ENCODE assay signal across 9 cellular contexts in genomic region chr3:50242371-50242770, GRCh38. TPM values are rescaled to one million over a fixed set of nuclear protein-coding genes. Genes with fewer than 3 reads are reported as not detected.
A peak's percentile ranks its signal among the peaks of the same experiment; 100 is the strongest.
DNase-seq lines count a peak whose midpoint lies in the region; ATAC-seq and TF ChIP-seq lines count a peak whose summit lies in the region.
"Had no signal": no experiment of that assay in that cellular context is flagged by ENCODE, and none has a peak within 500 bp of the region (broad histone marks: within the 10 kb centered on the region; RNA-seq: fewer than 3 reads in every experiment).

No MANE protein-coding gene starts in this region.

- peaks cover 14% of the 10 kb centered on the region for H3K36me3 ChIP-seq in CD8-positive, alpha-beta memory T cell (ENCODE audit: insufficient read depth, low read length)
- H3K36me3 ChIP-seq in RWPE2 (ENCODE audit: low read depth) (peaks cover 31% of the 10 kb centered on the region), endodermal cell (ENCODE audit: control insufficient read depth, insufficient read depth, low read length) (peaks cover 22% of the 10 kb centered on the region), trophoblast cell (ENCODE audit: control insufficient read depth in 1 of 2, insufficient read depth in 2 of 2, low read length in 2 of 2) (peaks cover 14 to 18% of the 10 kb centered on the region in 2 experiments)

- intact Hi-C loops in posterior cingulate gyrus (cut with DNase I), result no loop called here

- H4K91ac ChIP-seq in trophoblast cell (ENCODE audit: low read depth, low read length), result peak overlapping the region; percentile 37

- H4K12ac ChIP-seq in trophoblast cell (ENCODE audit: low read depth, low read length), result no peak overlapping the region

- DNase-seq in CD8-positive, alpha-beta memory T cell, result no peak
- DNase-seq in RWPE2 (ENCODE audit: low spot score) (no peak), endodermal cell (no peak), trophoblast cell (no peak), posterior cingulate gyrus (no peak), ecto neural progenitor cell (ENCODE audit: low spot score) (no peak)

- no peak overlapping the region for H3K18ac ChIP-seq in trophoblast cell (ENCODE audit: low read length)

- TF ChIP-seq CTCF in RWPE2 (IDR thresholded peaks at IDR 0.05; ENCODE audit: poor library complexity, severe bottlenecking), result no peak
- no peak for TF ChIP-seq CTCF in endodermal cell (conservative IDR thresholded peaks at IDR 0.05)

- H3K4me1 Mint-ChIP-seq in CD8-positive, alpha-beta memory T cell, result peaks cover 77 to 90% (median 81%) of the 10 kb centered on the region in 3 donors
- H3K4me1 Mint-ChIP-seq in endodermal cell, result peaks cover 61% of the 10 kb centered on the region

- no peaks in the 10 kb centered on the region for H3K9me3 Mint-ChIP-seq in CD8-positive, alpha-beta memory T cell
- no peaks in the 10 kb centered on the region for H3K9me3 Mint-ChIP-seq in endodermal cell

- H3K27ac ChIP-seq in CD8-positive, alpha-beta memory T cell (ENCODE audit: low read depth, low read length), result peak overlapping the region; percentile 46
- peak overlapping the region; percentile 93 for H3K27ac ChIP-seq in RWPE2 (ENCODE audit: poor library complexity, severe bottlenecking)
- H3K27ac ChIP-seq in endodermal cell (ENCODE audit: low read depth, low read length), result peak overlapping the region; percentile 97
- H3K27ac ChIP-seq in trophoblast cell (ENCODE audit: low read depth, low read length), result no peak overlapping the region

- POLR2A ChIA-PET in CD8-positive, alpha-beta memory T cell (lab: Charles Lee), result no interaction called here

- H2BK5ac ChIP-seq in trophoblast cell (ENCODE audit: low read depth, low read length, poor library complexity), result no peak overlapping the region

- H2AK5ac ChIP-seq in trophoblast cell (ENCODE audit: low read length), result no peak overlapping the region

- no peak overlapping the region for H3K23ac ChIP-seq in trophoblast cell (ENCODE audit: low read length)

- H3K4me3 Mint-ChIP-seq in CD8-positive, alpha-beta memory T cell, result peak overlapping the region; percentile 47 to 89 (median 72)
- H3K4me3 Mint-ChIP-seq in endodermal cell, result peak overlapping the region; percentile 15

- H3K4me1 ChIP-seq in CD8-positive, alpha-beta memory T cell (ENCODE audit: insufficient read depth, low read length), result peaks cover 89% of the 10 kb centered on the region
- H3K4me1 ChIP-seq in RWPE2 (ENCODE audit: insufficient read depth, poor library complexity, severe bottlenecking) (peaks cover 13% of the 10 kb centered on the region), endodermal cell (ENCODE audit: control insufficient read depth, insufficient read depth, low read length) (peaks cover 47% of the 10 kb centered on the region), trophoblast cell (ENCODE audit: control insufficient read depth in 1 of 2, insufficient read depth in 2 of 2, low read length in 2 of 2) (peaks cover 44 to 52% of the 10 kb centered on the region in 2 experiments)

- CTCF ChIA-PET in CD8-positive, alpha-beta memory T cell (lab: Charles Lee), result interaction anchor here (1.4 to 9.2 kb wide), 5 partner anchors 14 to 48 kb away, joined by 4 to 116 read pairs (median 9); partner anchors contain the start of gene GNAT1

- no peak overlapping the region for H2BK120ac ChIP-seq in trophoblast cell (ENCODE audit: insufficient read depth, low read length, poor library complexity)

- H3K27me3 Mint-ChIP-seq in CD8-positive, alpha-beta memory T cell, result no peaks in the 10 kb centered on the region
- no peaks in the 10 kb centered on the region for H3K27me3 Mint-ChIP-seq in endodermal cell (ENCODE audit: insufficient read depth)

- H3K79me2 ChIP-seq in trophoblast cell (ENCODE audit: control insufficient read depth, insufficient read depth, low read length, poor library complexity), result peaks cover 16% of the 10 kb centered on the region

- H3K9ac ChIP-seq in endodermal cell (ENCODE audit: extremely low read depth, low read length, poor library complexity, severe bottlenecking) (no peak overlapping the region), trophoblast cell (ENCODE audit: low read length) (no peak overlapping the region)

- H3K14ac ChIP-seq in trophoblast cell (ENCODE audit: low read length), result no peak overlapping the region

- peaks cover 15% of the 10 kb centered on the region for H3K79me1 ChIP-seq in trophoblast cell (ENCODE audit: low read length)

- no peaks in the 10 kb centered on the region for H3K27me3 ChIP-seq in CD8-positive, alpha-beta memory T cell (ENCODE audit: insufficient read depth, low read length, poor library complexity, severe bottlenecking)
- H3K27me3 ChIP-seq in RWPE2 (ENCODE audit: insufficient read depth, poor library complexity, severe bottlenecking) (no peaks in the 10 kb centered on the region), endodermal cell (ENCODE audit: control insufficient read depth, insufficient read depth, low read length, poor library complexity, severe bottlenecking) (no peaks in the 10 kb centered on the region), trophoblast cell (ENCODE audit: insufficient read depth, low read length) (no peaks in the 10 kb centered on the region)

- H3K4me3 ChIP-seq in CD8-positive, alpha-beta memory T cell (ENCODE audit: low read length), result peak overlapping the region; percentile 27
- H3K4me3 ChIP-seq in RWPE2 (ENCODE audit: severe bottlenecking) (no peak overlapping the region), endodermal cell (ENCODE audit: low read length) (no peak overlapping the region), trophoblast cell (ENCODE audit: low read depth, low read length) (no peak overlapping the region)

- 83 to 92% methylated on average over 1 to 4 of the region's 4 CpGs for WGBS in endodermal cell (ENCODE audit: insufficient coverage in 1 of 2, insufficient read length in 1 of 2), 2 experiments
- no CpG with 5 or more reads among the region's 4 CpGs for WGBS in trophoblast cell (ENCODE audit: extremely low coverage, insufficient coverage, insufficient read length)

- H2BK12ac ChIP-seq in trophoblast cell (ENCODE audit: low read length), result no peak overlapping the region

- H3K36me3 Mint-ChIP-seq in CD8-positive, alpha-beta memory T cell, result peaks cover 0 to 54% (median 0%) of the 10 kb centered on the region in 3 donors
- peaks cover 16% of the 10 kb centered on the region for H3K36me3 Mint-ChIP-seq in endodermal cell (ENCODE audit: low read depth)

- peak overlapping the region; percentile 85 to 99 (median 94) for H3K27ac Mint-ChIP-seq in CD8-positive, alpha-beta memory T cell
- H3K27ac Mint-ChIP-seq in endodermal cell, result peak overlapping the region; percentile 90

- H4K8ac ChIP-seq in trophoblast cell (ENCODE audit: low read depth, low read length), result no peak overlapping the region

- ATAC-seq in RWPE2 (ENCODE audit: low read depth) (no peak), HG02623 (IDR thresholded peaks at IDR 0.05; ENCODE audit: unreplicated experiment) (no peak), GM21528 (IDR thresholded peaks at IDR 0.05; ENCODE audit: low FRiP score, unreplicated experiment) (no peak)

- H2AFZ ChIP-seq in trophoblast cell (ENCODE audit: insufficient read depth, low read length, poor library complexity), result no peak overlapping the region

- H3K4ac ChIP-seq in trophoblast cell (ENCODE audit: low read depth, low read length), result no peak overlapping the region

- no peak overlapping the region for H3K4me2 ChIP-seq in trophoblast cell (ENCODE audit: low read length)

- no peaks in the 10 kb centered on the region for H3K9me3 ChIP-seq in CD8-positive, alpha-beta memory T cell (ENCODE audit: low read length)
- H3K9me3 ChIP-seq in RWPE2 (ENCODE audit: severe bottlenecking) (no peaks in the 10 kb centered on the region), endodermal cell (ENCODE audit: control insufficient read depth, low read length) (no peaks in the 10 kb centered on the region), trophoblast cell (ENCODE audit: insufficient read depth, low read depth, low read length) (no peaks in the 10 kb centered on the region)

RNA-seq across cellular contexts. Expression of gene GNAI2, which starts 6.4 kb away (rescaled TPM):
- total RNA-seq in CD8-positive, alpha-beta memory T cell, result 100 to 1,000 TPM; 259 to 265 TPM
- polyA plus RNA-seq in CD8-positive, alpha-beta memory T cell, result 665 TPM
- total RNA-seq in endodermal cell, result 100 to 1,000 TPM; 243 to 278 TPM
- polyA plus RNA-seq in endodermal cell (2013, experiment 1 of 2), result 454 TPM
- polyA plus RNA-seq in endodermal cell (2013, experiment 2 of 2), result 428 TPM
- polyA plus RNA-seq in trophoblast cell (2013), result 191 and 192 TPM in 2 replicates

RNA-seq across cellular contexts. Expression of gene SEMA3B, which starts 26.6 kb away (rescaled TPM):
- total RNA-seq in CD8-positive, alpha-beta memory T cell, result under 1 TPM in 1 of 2 experiments, not detected in 1; 0.22 TPM
- not detected for polyA plus RNA-seq in CD8-positive, alpha-beta memory T cell
- total RNA-seq in endodermal cell, result 10 to 100 TPM in 1 of 2 donors, 1 to 10 TPM in 1; 6.5 to 10.3 TPM
- polyA plus RNA-seq in endodermal cell (2013, experiment 1 of 2), result 19.4 TPM
- polyA plus RNA-seq in endodermal cell (2013, experiment 2 of 2), result 15.1 TPM
- polyA plus RNA-seq in trophoblast cell (2013), result 1.8 and 2.0 TPM in 2 replicates

RNA-seq across cellular contexts. Expression of gene LSMEM2, which starts 36.5 kb away (rescaled TPM):
- not detected for total RNA-seq in CD8-positive, alpha-beta memory T cell
- polyA plus RNA-seq in CD8-positive, alpha-beta memory T cell, result not detected
- total RNA-seq in endodermal cell, result not detected
- polyA plus RNA-seq in endodermal cell (2013, experiment 1 of 2), result 0.25 TPM
- polyA plus RNA-seq in endodermal cell (2013, experiment 2 of 2), result not detected
- 0.06 and 0.08 TPM in 2 replicates for polyA plus RNA-seq in trophoblast cell (2013)
- total RNA-seq: M059J had no signal

RNA-seq across cellular contexts. Expression of gene SLC38A3, which starts 37.3 kb away (rescaled TPM):
- not detected for total RNA-seq in CD8-positive, alpha-beta memory T cell
- polyA plus RNA-seq in CD8-positive, alpha-beta memory T cell, result not detected
- 1 to 10 TPM; 1.5 to 1.9 TPM for total RNA-seq in endodermal cell
- polyA plus RNA-seq in endodermal cell (2013, experiment 1 of 2), result 4.4 TPM
- polyA plus RNA-seq in endodermal cell (2013, experiment 2 of 2), result 4.3 TPM
- 85.8 and 92.3 TPM in 2 replicates for polyA plus RNA-seq in trophoblast cell (2013)

RNA-seq across cellular contexts. Expression of gene IFRD2, which starts 49.9 kb away (rescaled TPM):
- total RNA-seq in CD8-positive, alpha-beta memory T cell, result 100 to 1,000 TPM; 191 to 192 TPM
- polyA plus RNA-seq in CD8-positive, alpha-beta memory T cell, result 66.8 TPM
- 10 to 100 TPM; 56.6 to 70.9 TPM for total RNA-seq in endodermal cell
- 42.4 TPM for polyA plus RNA-seq in endodermal cell (2013, experiment 1 of 2)
- 35.6 TPM for polyA plus RNA-seq in endodermal cell (2013, experiment 2 of 2)
- 36.9 and 37.3 TPM in 2 replicates for polyA plus RNA-seq in trophoblast cell (2013)

Comparison
In these comparisons a context has a peak if more than half of its experiments do, and no peak if none do; other contexts are left out.
1. RNA of gene SEMA3B, which starts 26.6 kb away (total RNA-seq): 6.5 to 10.3 TPM in endodermal cell; 0.22 TPM in CD8-positive, alpha-beta memory T cell; every median in the first group is over 4 times any median in the second.